ENCODE assay signal across 27 cellular contexts in the genomic region with DNA sequence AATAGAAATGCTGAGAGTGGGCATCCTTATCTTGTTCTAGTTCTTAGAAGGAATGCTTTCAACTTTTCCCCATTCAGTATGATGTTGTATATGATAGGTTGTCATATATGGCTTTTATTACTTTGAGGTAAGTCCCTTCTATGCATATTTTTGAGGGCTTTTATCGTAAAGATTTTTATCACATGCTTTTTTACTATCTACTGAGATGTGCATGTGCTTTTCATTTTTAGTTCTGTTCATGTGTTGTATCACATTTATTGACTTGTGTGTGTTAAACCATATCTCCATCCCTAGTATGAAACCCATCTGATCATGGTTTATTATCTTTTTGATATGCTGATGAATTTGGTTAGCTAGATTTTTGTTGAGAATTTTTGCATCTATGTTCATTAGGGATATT.
"Had no signal": no experiment of that assay in that cellular context is flagged by ENCODE, and none has a peak within 500 bp of the region (broad histone marks: within the 10 kb centered on the region; RNA-seq: fewer than 3 reads in every experiment).

No MANE protein-coding gene starts in this region.

- H3K4me1 ChIP-seq: stomach, suprapubic skin, testis, thyroid gland, tibial artery, tibial nerve, transverse colon, upper lobe of left lung, upper lobe of right lung, uterus, vagina had no signal

- ATAC-seq: stimulated activated effector memory CD8-positive, alpha-beta T cell treated with anti-CD3 and anti-CD28 coated beads, Interleukin-12 subunit alpha, Interleukin-12 subunit beta, amount 100 ng/mL, for 72 hours; stimulated activated memory B cell treated with anti-CD40 and anti-IgM and Interleukin-4, amounts not matched to agents 10 μg/mL and 1 μg/mL and 100 μg/mL, for 72 hours; stimulated activated naive B cell treated with anti-CD40 and anti-IgM and Interleukin-4, amounts not matched to agents 10 μg/mL and 1 μg/mL and 100 μg/mL, for 72 hours; stimulated activated naive CD8-positive, alpha-beta T cell treated with anti-CD3 and anti-CD28 coated beads, Interleukin-15, amount 100 ng/mL, for 72 hours; stimulated activated naive CD8-positive, alpha-beta T cell treated with anti-CD3 and anti-CD28 coated beads, Interleukin-15, Interleukin-2, amounts not matched to agents 100 U/mL and 50 U/mL, for 24 hours; upper lobe of right lung had no signal

- H3K9me3 ChIP-seq: suprapubic skin, testis, thoracic aorta, thyroid gland, tibial artery, transverse colon, upper lobe of right lung, uterus, vagina had no signal

- H3K36me3 ChIP-seq: stomach, suprapubic skin, thoracic aorta, thyroid gland, tibial artery, tibial nerve, transverse colon, upper lobe of left lung, upper lobe of right lung, uterus, vagina had no signal

- H3K27ac ChIP-seq: stomach, suprapubic skin, testis, thoracic aorta, thyroid gland, tibial artery, tibial nerve, transverse colon, upper lobe of left lung, upper lobe of right lung, uterus, vagina had no signal

- DNase-seq: stimulated activated CD4-positive, alpha-beta T cell treated with anti-CD3 and anti-CD28 coated beads, Interleukin-2, amount 100 ng/mL, for 48 hours; stimulated activated CD4-positive, alpha-beta T cell treated with anti-CD3 and anti-CD28 coated beads, Interleukin-4, amount 100 ng/mL, for 1 hour; stimulated activated CD4-positive, alpha-beta T cell treated with anti-CD3 and anti-CD28 coated beads, Interleukin-4, amount 100 ng/mL, for 24 hours; stimulated activated CD4-positive, alpha-beta T cell treated with anti-CD3 and anti-CD28 coated beads, Interleukin-4, amount 100 ng/mL, for 4 hours; stimulated activated CD8-positive, alpha-beta memory T cell treated with anti-CD3 and anti-CD28 coated beads, Interleukin-4, amount 100 ng/mL, for 48 hours; stimulated activated naive B cell treated with anti-CD40 and anti-IgM and Interleukin-4, amounts not matched to agents 10 μg/mL and 1 μg/mL and 100 μg/mL, for 72 hours; stimulated activated naive CD4-positive, alpha-beta T cell; stimulated activated naive CD4-positive, alpha-beta T cell treated with Interleukin-2 at 50 U/mL for 16 hours; stimulated activated naive CD8-positive, alpha-beta T cell treated with anti-CD3 and anti-CD28 coated beads, Interleukin-15, amount 100 ng/mL, for 72 hours; stimulated activated naive CD8-positive, alpha-beta T cell treated with anti-CD3 and anti-CD28 coated beads, Interleukin-15, Interleukin-2, amounts not matched to agents 100 U/mL and 50 U/mL, for 24 hours; stomach; substantia nigra; testis; thyroid gland; tibial artery; transverse colon; trophoblast cell; upper lobe of left lung; upper lobe of right lung; uterus had no signal

- H3K4me3 ChIP-seq: stomach, suprapubic skin, testis, thoracic aorta, thyroid gland, tibial artery, tibial nerve, transverse colon, upper lobe of left lung, upper lobe of right lung, uterus, vagina had no signal

- H3K27me3 ChIP-seq: stomach, suprapubic skin, testis, thyroid gland, tibial artery, transverse colon, upper lobe of left lung, upper lobe of right lung, uterus, vagina had no signal

- FAIRE-seq: urothelium cell line had no signal
